8 cellular contexts compared by ENCODE assay signal in genomic region chr16:67892899-67893790, GRCh38. TPM values are rescaled to one million over a fixed set of nuclear protein-coding genes. Genes with fewer than 3 reads are reported as not detected.
DNase-seq lines count a peak whose midpoint lies in the region; ATAC-seq and TF ChIP-seq lines count a peak whose summit lies in the region.

TSS of gene PSKH1 (plus strand) at chr16:67893254. CDS start at chr16:67908750, 15,496 bp downstream.

- DNase-seq in EL (peak; percentile 95), H7 (peak; percentile 100), MG63 (peak; percentile 88), SHP77 (lab: John Stamatoyannopoulos, UW) (peak; percentile 92 to 94), fibroblast of the aortic adventitia (ENCODE audit: low read depth) (peak; percentile 91)
- peak; percentile 92 for DNase-seq in activated effector memory CD4-positive, alpha-beta T cell treated with Interleukin-2 at 50 U/mL for 16 hours
- DNase-seq in stimulated activated naive CD8-positive, alpha-beta T cell treated with anti-CD3 and anti-CD28 coated beads, Interleukin-15, Interleukin-2, amounts not matched to agents 100 U/mL and 50 U/mL, for 24 hours, result peak; percentile 96

- H3K27ac Mint-ChIP-seq in nephron, result peak within 1 kb of the TSS; percentile 77 to 98 (median 87)

- H3K27me3 ChIP-seq in H7 (ENCODE audit: control insufficient read depth, insufficient read depth, low read length) (no peaks in the 10 kb centered on the region), MG63 (no peaks in the 10 kb centered on the region)

- H3K9me3 Mint-ChIP-seq in nephron, result no peaks in the 10 kb centered on the region

- no peaks in the 10 kb centered on the region for H3K27me3 Mint-ChIP-seq in nephron (ENCODE audit: low read depth)

- H3K9me3 ChIP-seq in MG63, result no peaks in the 10 kb centered on the region

- H3K4me3 Mint-ChIP-seq in nephron, result peak within 1 kb of the TSS; percentile 97 to 98 (median 98)

- H3K36me3 ChIP-seq in H7 (replicated peaks; ENCODE audit: control insufficient read depth, insufficient read depth, low read length) (no peaks in the 10 kb centered on the region), MG63 (no peaks in the 10 kb centered on the region)

- H3K4me3 ChIP-seq in H7 (ENCODE audit: insufficient read depth, low read depth, low read length), result peak within 1 kb of the TSS; percentile 99
- H3K4me3 ChIP-seq in MG63, result peak within 1 kb of the TSS; percentile 75
- peak within 1 kb of the TSS; percentile 92 for H3K4me3 ChIP-seq in fibroblast of the aortic adventitia (ENCODE audit: low read depth, low read length)

- peak; percentile 98 for ATAC-seq in stimulated activated naive CD8-positive, alpha-beta T cell treated with anti-CD3 and anti-CD28 coated beads, Interleukin-15, Interleukin-2, amounts not matched to agents 100 U/mL and 50 U/mL, for 24 hours

- peaks cover 28% of the 10 kb centered on the region for H3K4me1 Mint-ChIP-seq in nephron

- H3K36me3 Mint-ChIP-seq in nephron (ENCODE audit: low read depth), result no peaks in the 10 kb centered on the region

- TF ChIP-seq CTCF in fibroblast of the aortic adventitia (IDR thresholded peaks at IDR 0.05; ENCODE audit: insufficient read depth, low read length), result no peak
- no peak for TF ChIP-seq CTCF in nephron (IDR thresholded peaks at IDR 0.05; ENCODE audit: unreplicated experiment in 3 of 3)

RNA-seq across cellular contexts. Expression of gene PSKH1, which starts in this region (rescaled TPM):
- 18.8 and 20.1 TPM in 2 replicates for total RNA-seq in H7 (2014; rRNA removed; shearing (Covaris generic))
- total RNA-seq in MG63 (2014; rRNA removed; shearing (Covaris generic); ENCODE audit: low replicate concordance), result 3.1 and 13.8 TPM in 2 replicates
- total RNA-seq in fibroblast of the aortic adventitia (ENCODE audit: low replicate concordance), result 11.0 and 19.8 TPM in 2 replicates

Comparison
In these comparisons a context has a peak if more than half of its experiments do, and no peak if none do; other contexts are left out.
1. Peak in every context shown above with its lines: DNase-seq, ATAC-seq and H3K4me3 ChIP-seq.